8 cellular contexts compared by ENCODE assay signal in genomic region chr6:135438907-135439535, GRCh38. TPM values are rescaled to one million over a fixed set of nuclear protein-coding genes. Genes with fewer than 3 reads are reported as not detected.
DNase-seq lines count a peak whose midpoint lies in the region; ATAC-seq, FAIRE-seq and TF ChIP-seq lines count a peak whose summit lies in the region.

No MANE protein-coding gene starts in this region.

- H3K4me1 Mint-ChIP-seq in CD8-positive, alpha-beta T cell (ENCODE audit: low read depth): peaks cover 18% of the 10 kb centered on the region
- peaks cover 16% of the 10 kb centered on the region for H3K4me1 Mint-ChIP-seq in activated naive CD8-positive, alpha-beta T cell treated with anti-CD3 and anti-CD28 coated beads, Interleukin-2, amount 10 ng/mL, durations not matched to agents 7 days and 5 days

- peak; percentile 47 for TF ChIP-seq CTCF in CD8-positive, alpha-beta T cell (IDR thresholded peaks at IDR 0.05)
- TF ChIP-seq CTCF in mucosa of descending colon (IDR thresholded peaks at IDR 0.05): no peak

- peaks cover 4% of the 10 kb centered on the region for H3K36me3 Mint-ChIP-seq in CD8-positive, alpha-beta T cell
- H3K36me3 Mint-ChIP-seq in activated naive CD8-positive, alpha-beta T cell treated with anti-CD3 and anti-CD28 coated beads, Interleukin-2, amount 10 ng/mL, durations not matched to agents 7 days and 5 days: peaks cover 3% of the 10 kb centered on the region

- H3K9me3 ChIP-seq in CD8-positive, alpha-beta T cell (ENCODE audit: low read length): no peaks in the 10 kb centered on the region
- no peaks in the 10 kb centered on the region for H3K9me3 ChIP-seq in mucosa of descending colon

- no peak overlapping the region for H3K27ac ChIP-seq in CD8-positive, alpha-beta T cell (ENCODE audit: low read depth, low read length)

- intact Hi-C loops in CD8-positive, alpha-beta T cell (cut with DNase I, micrococcal nuclease): loop anchor here (5.0 to 10.0 kb wide), 5 partner anchors 292 to 1282 kb away; no protein-coding TSS in a partner anchor
- intact Hi-C loops in mucosa of descending colon (cut with DNase I, micrococcal nuclease): no loop called here

- no peak overlapping the region for H3K4me3 Mint-ChIP-seq in CD8-positive, alpha-beta T cell
- H3K4me3 Mint-ChIP-seq in activated naive CD8-positive, alpha-beta T cell treated with anti-CD3 and anti-CD28 coated beads, Interleukin-2, amount 10 ng/mL, durations not matched to agents 7 days and 5 days: no peak overlapping the region

- no peaks in the 10 kb centered on the region for H3K27me3 Mint-ChIP-seq in CD8-positive, alpha-beta T cell (ENCODE audit: low read depth)
- H3K27me3 Mint-ChIP-seq in activated naive CD8-positive, alpha-beta T cell treated with anti-CD3 and anti-CD28 coated beads, Interleukin-2, amount 10 ng/mL, durations not matched to agents 7 days and 5 days: no peaks in the 10 kb centered on the region

- FAIRE-seq in GM19239 (lab: Jason Lieb, UNC): peak; percentile 89

- ATAC-seq in CD8-positive, alpha-beta T cell: peak; percentile 42
- peak; percentile 48 for ATAC-seq in activated naive CD8-positive, alpha-beta T cell treated with anti-CD3 and anti-CD28 coated beads, Interleukin-2, amount 10 ng/mL, durations not matched to agents 7 days and 5 days (ENCODE audit: low read depth)
- peak; percentile 44 for ATAC-seq in mucosa of descending colon
- ATAC-seq in GM19455 (IDR thresholded peaks at IDR 0.05; ENCODE audit: unreplicated experiment): no peak
- ATAC-seq in HG03439 (IDR thresholded peaks at IDR 0.05; ENCODE audit: unreplicated experiment): no peak

- no peak for DNase-seq in CD8-positive, alpha-beta T cell
- DNase-seq in GM19239 (ENCODE audit: insufficient read length, low spot score) (no peak), NCI-H1694 (lab: John Stamatoyannopoulos, UW) (peak; percentile 21), mucosa of descending colon (no peak), dedifferentiated amniotic fluid mesenchymal stem cell (ENCODE audit: extremely low spot score) (no peak)
- DNase-seq in activated naive CD8-positive, alpha-beta T cell treated with anti-CD3 and anti-CD28 coated beads, Interleukin-2, amount 10 ng/mL, durations not matched to agents 7 days and 5 days: no peak

- no peak overlapping the region for H3K27ac Mint-ChIP-seq in CD8-positive, alpha-beta T cell
- H3K27ac Mint-ChIP-seq in activated naive CD8-positive, alpha-beta T cell treated with anti-CD3 and anti-CD28 coated beads, Interleukin-2, amount 10 ng/mL, durations not matched to agents 7 days and 5 days: no peak overlapping the region

- H3K4me1 ChIP-seq in CD8-positive, alpha-beta T cell (ENCODE audit: insufficient read depth, low read length): peaks cover 5% of the 10 kb centered on the region
- no peaks in the 10 kb centered on the region for H3K4me1 ChIP-seq in mucosa of descending colon (ENCODE audit: low read depth)

- POLR2A ChIA-PET in CD8-positive, alpha-beta T cell (lab: Charles Lee): no interaction called here
- POLR2A ChIA-PET in activated naive CD8-positive, alpha-beta T cell treated with anti-CD3 and anti-CD28 coated beads, Interleukin-2, amount 10 ng/mL, durations not matched to agents 7 days and 5 days (lab: Charles Lee): no interaction called here

- no peaks in the 10 kb centered on the region for H3K36me3 ChIP-seq in CD8-positive, alpha-beta T cell (ENCODE audit: insufficient read depth, low read length)
- no peaks in the 10 kb centered on the region for H3K36me3 ChIP-seq in mucosa of descending colon (ENCODE audit: low read depth)

- H3K4me3 ChIP-seq in CD8-positive, alpha-beta T cell (ENCODE audit: low read depth, low read length): no peak overlapping the region
- H3K4me3 ChIP-seq in mucosa of descending colon: no peak overlapping the region

- H3K9me3 Mint-ChIP-seq in CD8-positive, alpha-beta T cell: peaks cover 4% of the 10 kb centered on the region
- H3K9me3 Mint-ChIP-seq in activated naive CD8-positive, alpha-beta T cell treated with anti-CD3 and anti-CD28 coated beads, Interleukin-2, amount 10 ng/mL, durations not matched to agents 7 days and 5 days: no peaks in the 10 kb centered on the region

- CTCF ChIA-PET in CD8-positive, alpha-beta T cell (lab: Charles Lee): interaction anchor here (0.9 to 1.4 kb wide), 3 partner anchors 11 to 255 kb away, joined by 3 to 5 read pairs (median 3); no protein-coding TSS in a partner anchor

- H3K27me3 ChIP-seq in CD8-positive, alpha-beta T cell (ENCODE audit: insufficient read depth, low read length): no peaks in the 10 kb centered on the region

RNA-seq across cellular contexts. Expression of gene AHI1, which starts 58.5 kb away (rescaled TPM):
- 10 to 100 TPM; 16.0 to 17.9 TPM for total RNA-seq in CD8-positive, alpha-beta T cell
- total RNA-seq in activated naive CD8-positive, alpha-beta T cell treated with anti-CD3 and anti-CD28 coated beads, Interleukin-2, amount 10 ng/mL, durations not matched to agents 7 days and 5 days: 10 to 100 TPM; 19.9 to 21.4 TPM
- 10 to 100 TPM; 17.7 to 34.7 (median 26.5) TPM for total RNA-seq in mucosa of descending colon

Comparison
In these comparisons a context has a peak if more than half of its experiments do, and no peak if none do; other contexts are left out.
1. ATAC-seq: peak in CD8-positive, alpha-beta T cell (single experiment), activated naive CD8-positive, alpha-beta T cell treated with anti-CD3 and anti-CD28 coated beads, Interleukin-2, amount 10 ng/mL, durations not matched to agents 7 days and 5 days (single experiment) and mucosa of descending colon (single experiment); none in GM19455 (single experiment) and HG03439 (single experiment).
2. intact Hi-C loops: an anchor here in CD8-positive, alpha-beta T cell (5.0 to 10.0 kb wide); none called in mucosa of descending colon.